Comparison of ENCODE assay signal across 2 cellular contexts in the genomic region with DNA sequence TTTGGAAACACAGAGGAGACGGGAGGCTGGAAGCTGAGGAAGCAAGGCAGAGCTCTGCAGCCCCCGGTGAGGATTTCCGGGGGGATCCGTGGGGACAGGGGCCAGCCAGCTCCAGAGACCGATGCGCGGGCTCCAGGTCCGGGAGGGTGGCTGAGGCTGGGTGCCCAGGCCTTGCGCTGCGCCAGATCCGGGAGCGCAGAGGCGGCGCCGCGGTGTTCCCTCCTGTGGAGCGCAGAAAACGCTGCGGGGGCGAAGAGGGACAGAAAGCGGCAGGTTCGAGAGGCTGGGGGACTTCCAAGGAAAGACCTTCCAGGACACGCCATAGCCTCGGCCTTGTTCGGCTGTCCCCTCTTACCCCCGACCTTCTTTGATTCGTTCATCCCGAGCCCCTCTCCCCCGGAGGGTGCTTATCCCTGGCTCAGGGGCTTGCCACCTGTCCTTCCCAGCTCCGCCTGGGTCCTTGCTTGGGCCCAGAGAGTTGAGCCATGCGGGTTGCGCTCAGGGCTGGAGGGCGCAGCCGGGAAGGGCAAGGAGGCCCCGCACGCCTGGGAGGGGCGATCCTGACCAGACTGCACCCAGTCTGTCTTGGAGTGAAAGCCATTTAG.
TF ChIP-seq lines count a peak whose summit lies in the region.

No MANE protein-coding gene starts in this region.

TF ChIP-seq in HepG2, 621 proteins besides CTCF, POLR2A, EP300 and RAD21:
- TF ChIP-seq ZNF547 (CRISPR knock-in tag; IDR thresholded peaks at IDR 0.05) = no peak
- no peak for TF ChIP-seq DNMT1 (CRISPR knock-in tag; IDR thresholded peaks at IDR 0.05)
- TF ChIP-seq EZH2 (conservative IDR thresholded peaks at IDR 0.05; ENCODE audit: low read depth, low read length) = 0 out of 2 replicates have a peak, but pooled peaks have one; percentile 29
- TF ChIP-seq ZBTB26 (CRISPR knock-in tag; IDR thresholded peaks at IDR 0.05; ENCODE audit: borderline replicate concordance) = no peak
- no peak for TF ChIP-seq UBTF (CRISPR knock-in tag; IDR thresholded peaks at IDR 0.05)
TF ChIP-seq in HepG2: peak in this region for 1.

TF ChIP-seq in H1, 55 proteins besides CTCF, POLR2A, EP300 and RAD21:
- TF ChIP-seq SIN3A (conservative IDR thresholded peaks at IDR 0.05 in 1 of 2, IDR thresholded peaks at IDR 0.05 in 1 of 2; ENCODE audit: low read depth in 1 of 2, low read length in 2 of 2) (0 out of 4 replicates have a peak, but pooled peaks of 1 of the 2 experiments have one; percentile 9), KDM4A (IDR thresholded peaks at IDR 0.05; ENCODE audit: low read depth, low read length, severe bottlenecking) (peak; percentile 23), CREB1 (IDR thresholded peaks at IDR 0.05) (no peak), ASH2L (IDR thresholded peaks at IDR 0.05; ENCODE audit: low read length) (peak; percentile 75)
